22 cellular contexts compared by ENCODE assay signal in genomic region chr12:130729344-130729743, GRCh38. TPM values are rescaled to one million over a fixed set of nuclear protein-coding genes. Genes with fewer than 3 reads are reported as not detected.
DNase-seq lines count a peak whose midpoint lies in the region; ATAC-seq and TF ChIP-seq lines count a peak whose summit lies in the region.
"Had no signal": no experiment of that assay in that cellular context is flagged by ENCODE, and none has a peak within 500 bp of the region (broad histone marks: within the 10 kb centered on the region; RNA-seq: fewer than 3 reads in every experiment).

No MANE protein-coding gene starts in this region.

- H3K27ac ChIP-seq in neuronal stem cell (replicated peaks; ENCODE audit: low read length) (no peak overlapping the region), esophagus squamous epithelium (no peak overlapping the region)
- H3K27ac ChIP-seq: A549; BLaER1 treated with 17β-estradiol and CSF1 and Interleukin-3, amounts not matched to agents 10 nM and 100 nM; GM23248 had no signal

- H3K4me2 ChIP-seq in neuronal stem cell (ENCODE audit: insufficient read depth, low read length, poor library complexity, severe bottlenecking) = no peak overlapping the region
- H3K4me2 ChIP-seq: A549; BLaER1 treated with 17β-estradiol and CSF1 and Interleukin-3, amounts not matched to agents 10 nM and 100 nM had no signal

- peak; percentile 34; the same call in 1 of the 2 replicates for ATAC-seq in WTC11
- ATAC-seq: A549 had no signal

- peaks cover 0 to 5% of the 10 kb centered on the region in 2 donors for H3K4me1 ChIP-seq in neuronal stem cell (ENCODE audit: control insufficient read depth in 2 of 2, insufficient read depth in 1 of 2, low read depth in 1 of 2, low read length in 2 of 2)
- no peaks in the 10 kb centered on the region for H3K4me1 ChIP-seq in esophagus squamous epithelium
- H3K4me1 ChIP-seq: A549; BLaER1 treated with 17β-estradiol and CSF1 and Interleukin-3, amounts not matched to agents 10 nM and 100 nM; HAP-1 had no signal

- H3K4me3 ChIP-seq in neuronal stem cell (ENCODE audit: low read length in 2 of 2) = no peak overlapping the region
- no peak overlapping the region for H3K4me3 ChIP-seq in esophagus squamous epithelium
- H3K4me3 ChIP-seq: A549; BLaER1 treated with 17β-estradiol and CSF1 and Interleukin-3, amounts not matched to agents 10 nM and 100 nM; GM23248; HAP-1 had no signal

- no peak overlapping the region for H2BK12ac ChIP-seq in neuronal stem cell (ENCODE audit: low read length)

- no CpG with 5 or more reads among the region's 9 CpGs for WGBS in neuronal stem cell (ENCODE audit: extremely low coverage in 2 of 2, insufficient read length in 2 of 2, insufficient replicate concordance in 1 of 2), 2 donors
- 71 to 75% methylated on average over 1 to 4 of the region's 9 CpGs for WGBS in esophagus squamous epithelium, 2 donors

- H3K36me3 Mint-ChIP-seq in WTC11 = peaks cover 6% of the 10 kb centered on the region; the same call in 1 of the 2 replicates
- H3K36me3 Mint-ChIP-seq: CD14-positive monocyte; CD8-positive, alpha-beta memory T cell had no signal

- H3K9me3 ChIP-seq in neuronal stem cell (replicated peaks in 1 of 2; ENCODE audit: control insufficient read depth in 2 of 2, insufficient read depth in 1 of 2, low read depth in 1 of 2, low read length in 2 of 2) = peaks cover 4 to 10% of the 10 kb centered on the region in 2 donors
- H3K9me3 ChIP-seq in esophagus squamous epithelium = peaks cover 0 to 7% (median 5%) of the 10 kb centered on the region in 3 donors
- H3K9me3 ChIP-seq: HAP-1 had no signal

- no peak for TF ChIP-seq CTCF in WTC11 (IDR thresholded peaks at IDR 0.05)
- no peak for TF ChIP-seq CTCF in esophagus squamous epithelium (IDR thresholded peaks at IDR 0.05)

- intact Hi-C loops in esophagus squamous epithelium (cut with DNase I) = no loop called here

- no peak overlapping the region for H2BK5ac ChIP-seq in neuronal stem cell (ENCODE audit: low read length)

- no peak overlapping the region for H3K27ac Mint-ChIP-seq in WTC11
- H3K27ac Mint-ChIP-seq: CD14-positive monocyte; CD4-positive, alpha-beta T cell; CD8-positive, alpha-beta memory T cell had no signal

- no peak overlapping the region for H3K9ac ChIP-seq in neuronal stem cell (ENCODE audit: low read depth, low read length, poor library complexity)
- H3K9ac ChIP-seq: BLaER1 treated with 17β-estradiol and CSF1 and Interleukin-3, amounts not matched to agents 10 nM and 100 nM; GM23248 had no signal

- no peaks in the 10 kb centered on the region for H3K79me1 ChIP-seq in neuronal stem cell (ENCODE audit: low read depth, low read length)

- H3K36me3 ChIP-seq in neuronal stem cell (replicated peaks in 1 of 2; ENCODE audit: control insufficient read depth in 2 of 2, insufficient read depth in 2 of 2, low read length in 2 of 2) = peaks cover 0 to 4% of the 10 kb centered on the region in 2 donors
- no peaks in the 10 kb centered on the region for H3K36me3 ChIP-seq in esophagus squamous epithelium
- H3K36me3 ChIP-seq: BE2C; BLaER1 treated with 17β-estradiol and CSF1 and Interleukin-3, amounts not matched to agents 10 nM and 100 nM; HAP-1 had no signal

- H3K23ac ChIP-seq in neuronal stem cell (ENCODE audit: low read depth, low read length, poor library complexity) = no peak overlapping the region

- peaks cover 26% of the 10 kb centered on the region for H3K9me3 Mint-ChIP-seq in WTC11

- H3K4me3 Mint-ChIP-seq in WTC11 = no peak overlapping the region
- H3K4me3 Mint-ChIP-seq: CD14-positive monocyte; CD4-positive, alpha-beta T cell; CD8-positive, alpha-beta memory T cell had no signal

- DNase-seq in ELF-1 (ENCODE audit: low read depth, low spot score) (peak; percentile 48), WTC11 (ENCODE audit: low spot score) (no peak), islet precursor cell (peak; percentile 76), neuronal stem cell (ENCODE audit: low spot score) (no peak), esophagus squamous epithelium (lab: John Stamatoyannopoulos, UW) (no peak), HCEC 1CT (no peak), NK-92 (lab: John Stamatoyannopoulos, UW; ENCODE audit: unreplicated experiment) (no peak)
- DNase-seq: 8988T; ACHN; AML-193; BE2C; CD4-positive, alpha-beta T cell; CD8-positive, alpha-beta memory T cell; DMS 273 treated with DMSO at 0.1 percent for 48 hours; DMS79; EL; GF-D8; GM23248 had no signal

- H3K27me3 ChIP-seq in neuronal stem cell (ENCODE audit: control insufficient read depth in 3 of 3, insufficient read depth in 3 of 3, low read depth in 1 of 3, low read length in 3 of 3) = peaks cover 0 to 5% (median 0%) of the 10 kb centered on the region in 3 experiments
- H3K27me3 ChIP-seq in esophagus squamous epithelium = peaks cover 0 to 26% (median 0%) of the 10 kb centered on the region in 4 donors
- H3K27me3 ChIP-seq: BE2C; BLaER1 treated with 17β-estradiol and CSF1 and Interleukin-3, amounts not matched to agents 10 nM and 100 nM had no signal

- peaks cover 6% of the 10 kb centered on the region for H3K4me1 Mint-ChIP-seq in WTC11
- H3K4me1 Mint-ChIP-seq: CD14-positive monocyte; CD8-positive, alpha-beta memory T cell had no signal

- POLR2A ChIA-PET in WTC11 (lab: Charles Lee) = interaction anchor here (1.6 kb wide), 1 partner anchor 13 kb away, joined by 4 read pairs; the partner anchor contains the start of gene RIMBP2

- H4K91ac ChIP-seq in neuronal stem cell (ENCODE audit: low read depth, low read length, poor library complexity) = no peak overlapping the region

- no peak for TF ChIP-seq POLR2A in esophagus squamous epithelium (IDR thresholded peaks at IDR 0.05)

- CTCF ChIA-PET in WTC11 (lab: Charles Lee) = no interaction called here

- no peak overlapping the region for H4K8ac ChIP-seq in neuronal stem cell (ENCODE audit: low read depth, low read length)

- H3K18ac ChIP-seq in neuronal stem cell (ENCODE audit: low read length) = peak overlapping the region; percentile 61

- H2AFZ ChIP-seq in neuronal stem cell (ENCODE audit: low read length) = no peak overlapping the region
- H2AFZ ChIP-seq: GM23248 had no signal

- H2BK15ac ChIP-seq in neuronal stem cell (ENCODE audit: low read length) = peak overlapping the region; percentile 4

- no peak overlapping the region for H2BK120ac ChIP-seq in neuronal stem cell (ENCODE audit: low read depth, low read length)

- no peak overlapping the region for H2AK5ac ChIP-seq in neuronal stem cell (ENCODE audit: low read depth, low read length)

- no peak overlapping the region for H3K4ac ChIP-seq in neuronal stem cell (ENCODE audit: low read length)

- no peaks in the 10 kb centered on the region; the same call in 1 of the 2 replicates for H3K27me3 Mint-ChIP-seq in WTC11 (ENCODE audit: low read depth)

- H3K14ac ChIP-seq in neuronal stem cell (ENCODE audit: low read length) = no peak overlapping the region

TF ChIP-seq in WTC11, 78 proteins besides CTCF, POLR2A, EP300 and RAD21:
- TF ChIP-seq FOXJ3 (CRISPR knock-in tag; IDR thresholded peaks at IDR 0.05; ENCODE audit: borderline replicate concordance) = no peak

RNA-seq across cellular contexts. Expression of gene RIMBP2, which starts 13.2 kb away (rescaled TPM):
- total RNA-seq in WTC11 (2021) (1.3 to 2.6 TPM (median 1.5 TPM) in 3 replicates), esophagus squamous epithelium (under 1 TPM; 0.08 to 0.76 (median 0.46) TPM)
- polyA plus RNA-seq in neuronal stem cell (2013, experiment 1 of 2) = 6.0 TPM
- 6.5 TPM for polyA plus RNA-seq in neuronal stem cell (2013, experiment 2 of 2)
- total RNA-seq: CD4-positive, alpha-beta T cell; CD8-positive, alpha-beta memory T cell; GM23248 had no signal
- polyA plus RNA-seq: A549; CD14-positive monocyte; CD8-positive, alpha-beta memory T cell; GM23248 had no signal

Comparison
In these comparisons a context has a peak if more than half of its experiments do, and no peak if none do; other contexts are left out.
1. DNase-seq: peak in ELF-1 (single experiment) and islet precursor cell (single experiment); none in WTC11 (single experiment), neuronal stem cell (single experiment), esophagus squamous epithelium (single experiment), HCEC 1CT (single experiment) and NK-92 (single experiment).